Comparison of ENCODE assay signal across 8 cellular contexts in genomic region chr17:47650525-47651522, GRCh38. TPM values are rescaled to one million over a fixed set of nuclear protein-coding genes. Genes with fewer than 3 reads are reported as not detected.
A peak's percentile ranks its signal among the peaks of the same experiment; 100 is the strongest.
DNase-seq lines count a peak whose midpoint lies in the region; ATAC-seq and TF ChIP-seq lines count a peak whose summit lies in the region.

No MANE protein-coding gene starts in this region.

- H3K4me3 ChIP-seq in GM12864 (ENCODE audit: low read depth, low read length) (peak overlapping the region; percentile 85), upper lobe of right lung (peak overlapping the region; percentile 92)

- H3K4me1 Mint-ChIP-seq in progenitor cell of endocrine pancreas (ENCODE audit: low read depth) = peaks cover 43% of the 10 kb centered on the region

- intact Hi-C loops in left ventricle myocardium superior (cut with micrococcal nuclease) (no loop called here), upper lobe of right lung (cut with DNase I) (no loop called here)

- H3K36me3 Mint-ChIP-seq in progenitor cell of endocrine pancreas (ENCODE audit: insufficient read depth) = peaks cover 26% of the 10 kb centered on the region

- DNase-seq in GM12864 (ENCODE audit: low read depth) = peak; percentile 93
- DNase-seq in NCI-H146 (lab: John Stamatoyannopoulos, UW) = peak; percentile 97
- peak; percentile 83 to 95 (median 85) for DNase-seq in T-helper 1 cell
- DNase-seq in amygdala (lab: John Stamatoyannopoulos, UW) = peak; percentile 50 to 96 (median 90)
- DNase-seq in left ventricle myocardium superior = peak; percentile 97
- DNase-seq in progenitor cell of endocrine pancreas (ENCODE audit: low spot score, unreplicated experiment) = peak; percentile 86
- DNase-seq in upper lobe of right lung = peak; percentile 98

- H3K4me1 ChIP-seq in upper lobe of right lung = peaks cover 32% of the 10 kb centered on the region

- H3K27me3 ChIP-seq in upper lobe of right lung = no peaks in the 10 kb centered on the region

- peak overlapping the region; percentile 86 for H3K27ac ChIP-seq in upper lobe of right lung

- no peaks in the 10 kb centered on the region for H3K9me3 Mint-ChIP-seq in progenitor cell of endocrine pancreas (ENCODE audit: low read depth)

- no peaks in the 10 kb centered on the region for H3K27me3 Mint-ChIP-seq in progenitor cell of endocrine pancreas

- ATAC-seq in HG02798 (IDR thresholded peaks at IDR 0.05; ENCODE audit: poor library complexity, unreplicated experiment) (peak; percentile 68), left ventricle myocardium superior (peak; percentile 77), upper lobe of right lung (peak; percentile 81)

- no peaks in the 10 kb centered on the region for H3K9me3 ChIP-seq in upper lobe of right lung

- peak overlapping the region; percentile 80 for H3K4me3 Mint-ChIP-seq in progenitor cell of endocrine pancreas (ENCODE audit: low read depth)

- peaks cover 41% of the 10 kb centered on the region for H3K36me3 ChIP-seq in upper lobe of right lung

- no peak for TF ChIP-seq CTCF in GM12864 (IDR thresholded peaks at IDR 0.05; ENCODE audit: low read depth, low read length, missing control alignments)
- TF ChIP-seq CTCF in progenitor cell of endocrine pancreas (IDR thresholded peaks at IDR 0.05; ENCODE audit: unreplicated experiment) = no peak
- TF ChIP-seq CTCF in upper lobe of right lung (IDR thresholded peaks at IDR 0.05) = no peak

- H3K27ac Mint-ChIP-seq in progenitor cell of endocrine pancreas = peak overlapping the region; percentile 92

RNA-seq across cellular contexts. Expression of gene KPNB1, which starts 1.1 kb away (rescaled TPM):
- total RNA-seq in left ventricle myocardium superior = 169 TPM
- 379 and 386 TPM in 2 replicates for total RNA-seq in progenitor cell of endocrine pancreas
- 196 TPM for total RNA-seq in upper lobe of right lung

RNA-seq across cellular contexts. Expression of gene TBKBP1, which starts 43.1 kb away (rescaled TPM):
- total RNA-seq in left ventricle myocardium superior (15.9 TPM), progenitor cell of endocrine pancreas (21.7 and 23.2 TPM in 2 replicates), upper lobe of right lung (14.7 TPM)

Comparison
In these comparisons a context has a peak if more than half of its experiments do, and no peak if none do; other contexts are left out.
1. Peak in every context shown above with its lines: DNase-seq, ATAC-seq, H3K4me3 ChIP-seq and H3K27ac ChIP-seq.